11 cellular contexts compared by ENCODE assay signal in the genomic region with DNA sequence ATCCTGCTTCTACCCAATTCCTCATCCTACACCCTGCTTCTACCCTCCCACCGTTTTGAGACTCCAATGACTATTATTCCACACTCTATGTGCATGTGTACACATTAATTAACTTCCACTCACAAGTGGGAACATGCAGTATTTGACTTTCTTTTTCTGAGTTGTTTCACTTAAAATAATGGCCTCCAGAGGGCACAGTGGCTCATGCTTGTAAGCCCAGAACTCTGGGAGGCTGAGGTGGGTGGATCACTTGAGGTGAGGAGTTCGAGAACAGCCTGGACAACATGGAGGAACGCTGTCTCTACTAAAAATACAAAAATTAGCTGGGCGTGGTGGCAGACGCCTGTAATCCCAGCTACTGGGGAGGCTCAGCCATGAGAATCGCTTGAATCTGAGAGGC.
DNase-seq lines count a peak whose midpoint lies in the region; ATAC-seq and TF ChIP-seq lines count a peak whose summit lies in the region.
"Had no signal": no experiment of that assay in that cellular context is flagged by ENCODE, and none has a peak within 500 bp of the region (broad histone marks: within the 10 kb centered on the region; RNA-seq: fewer than 3 reads in every experiment).

No MANE protein-coding gene starts in this region.

- H2AK5ac ChIP-seq in mesendoderm (ENCODE audit: low read length) = no peak overlapping the region

- H3K4me3 ChIP-seq in SK-N-SH (ENCODE audit: low read depth in 2 of 2, low read length in 1 of 2) (no peak overlapping the region), mesendoderm (ENCODE audit: low read length) (no peak overlapping the region)
- H3K4me3 ChIP-seq: MG63 had no signal

- CTCF ChIA-PET in SK-N-SH (lab: Yijun Ruan, JAX) = no interaction called here

- no peak overlapping the region for H3K9ac ChIP-seq in SK-N-SH
- H3K9ac ChIP-seq in mesendoderm (ENCODE audit: low read length) = no peak overlapping the region

- TF ChIP-seq CTCF in SK-N-SH (IDR thresholded peaks at IDR 0.05) = peak; percentile 42

- no peak overlapping the region for H2BK15ac ChIP-seq in mesendoderm (replicated peaks; ENCODE audit: low read depth)

- H3K23ac ChIP-seq in mesendoderm (ENCODE audit: low read length) = no peak overlapping the region

- no peak overlapping the region for H2BK120ac ChIP-seq in mesendoderm (ENCODE audit: low read depth, low read length)

- H3K79me1 ChIP-seq in mesendoderm (ENCODE audit: low read length) = no peaks in the 10 kb centered on the region

- TF ChIP-seq EP300 in SK-N-SH (IDR thresholded peaks at IDR 0.05; ENCODE audit: borderline replicate concordance in 1 of 2, low read depth in 1 of 2, low read length in 1 of 2) = no peak

- H3K27ac ChIP-seq in SK-N-SH (ENCODE audit: low read depth in 2 of 2, low read length in 1 of 2) (no peak overlapping the region), mesendoderm (ENCODE audit: low read depth, low read length) (no peak overlapping the region)

- DNase-seq in SK-N-SH (no peak), KG1 (lab: John Stamatoyannopoulos, UW) (peak; percentile 2), mesendoderm (peak; percentile 38), Ammon's horn (ENCODE audit: low spot score) (no peak), D341Med (ENCODE audit: low spot score) (no peak), NCI-H128 (lab: John Stamatoyannopoulos, UW; ENCODE audit: unreplicated experiment) (no peak)
- DNase-seq in activated CD4-positive, alpha-beta T cell treated with anti-CD3 and anti-CD28 coated beads, Interleukin-2, amount 50 U/mL, for 48 hours = peak; percentile 1 to 7
- DNase-seq: activated B cell treated with CpG ODN at 0.5 μM for 24 hours, MG63 had no signal

- H3K4ac ChIP-seq in mesendoderm (ENCODE audit: low read depth, low read length) = no peak overlapping the region

- no peaks in the 10 kb centered on the region for H3K9me2 ChIP-seq in SK-N-SH

- POLR2A ChIA-PET in SK-N-SH (lab: Yijun Ruan, JAX) = no interaction called here

- H4K20me1 ChIP-seq in SK-N-SH (ENCODE audit: insufficient read depth) = no peaks in the 10 kb centered on the region

- no peak overlapping the region for H3K18ac ChIP-seq in mesendoderm (ENCODE audit: low read length)

- H3K27me3 ChIP-seq in SK-N-SH (ENCODE audit: insufficient read depth) (no peaks in the 10 kb centered on the region), mesendoderm (ENCODE audit: insufficient read depth, low read length, poor library complexity) (no peaks in the 10 kb centered on the region)
- H3K27me3 ChIP-seq: MG63 had no signal

- no peak overlapping the region for H2BK5ac ChIP-seq in mesendoderm (ENCODE audit: low read length)

- 92% methylated on average over 6 of the region's 6 CpGs for WGBS in SK-N-SH (ENCODE audit: low lambda C conversion rate)
- no CpG with 5 or more reads among the region's 6 CpGs for WGBS in mesendoderm (ENCODE audit: extremely low coverage, insufficient coverage, low lambda C conversion rate)

- no peak overlapping the region for H3K56ac ChIP-seq in mesendoderm (ENCODE audit: low read length)

- peaks cover 0 to 15% of the 10 kb centered on the region in 2 experiments; a peak in 1 of 4 replicates for H3K4me1 ChIP-seq in SK-N-SH (ENCODE audit: control insufficient read depth in 1 of 2, insufficient read depth in 2 of 2, low read depth in 1 of 2, low read length in 1 of 2)
- no peaks in the 10 kb centered on the region for H3K4me1 ChIP-seq in mesendoderm (ENCODE audit: control insufficient read depth, low read depth, low read length)

- H3F3A ChIP-seq in SK-N-SH (replicated peaks; ENCODE audit: insufficient read depth) = peaks cover 1% of the 10 kb centered on the region

- no peak for ATAC-seq in SK-N-SH treated with all-trans-retinoic acid at 6 μM for 48 hours
- ATAC-seq: activated naive CD4-positive, alpha-beta T cell treated with anti-CD3 and anti-CD28 coated beads, Interleukin-2, amount 50 U/mL, for 72 hours had no signal

- no peaks in the 10 kb centered on the region for H3K9me3 ChIP-seq in SK-N-SH
- H3K9me3 ChIP-seq: MG63 had no signal

- no peak overlapping the region for H3K4me2 ChIP-seq in SK-N-SH
- no peak overlapping the region for H3K4me2 ChIP-seq in mesendoderm (ENCODE audit: low read length)

- peak; percentile 22 for TF ChIP-seq RAD21 in SK-N-SH (IDR thresholded peaks at IDR 0.05; ENCODE audit: low read length)

- no peak overlapping the region for H2AFZ ChIP-seq in SK-N-SH (ENCODE audit: low read depth)

- H3K36me3 ChIP-seq in SK-N-SH (replicated peaks in 1 of 2; ENCODE audit: control insufficient read depth in 1 of 2, insufficient read depth in 2 of 2, low read length in 1 of 2) (peaks cover 0 to 45% of the 10 kb centered on the region in 2 experiments), mesendoderm (ENCODE audit: control insufficient read depth, insufficient read depth, low read length) (no peaks in the 10 kb centered on the region)
- H3K36me3 ChIP-seq: MG63 had no signal

- no peak overlapping the region for H4K5ac ChIP-seq in mesendoderm (ENCODE audit: low read length)

- no peak overlapping the region for H4K8ac ChIP-seq in mesendoderm (ENCODE audit: low read depth, low read length)

- H3K79me2 ChIP-seq in SK-N-SH (ENCODE audit: insufficient read depth) = no peaks in the 10 kb centered on the region
- no peaks in the 10 kb centered on the region for H3K79me2 ChIP-seq in mesendoderm (ENCODE audit: control insufficient read depth, insufficient read depth, low read length)

TF ChIP-seq in SK-N-SH, 30 proteins besides CTCF, POLR2A, EP300 and RAD21:
- TF ChIP-seq TEAD4 (IDR thresholded peaks at IDR 0.05; ENCODE audit: borderline replicate concordance, insufficient read depth) (no peak), SMC3 (IDR thresholded peaks at IDR 0.05; ENCODE audit: low read depth, low read length) (peak; percentile 3; the same call in 1 of the 2 replicates)
TF ChIP-seq in SK-N-SH: peak in this region for 1.

TF ChIP-seq in SK-N-SH treated with all-trans-retinoic acid at 6 μM for 48 hours, 23 proteins besides CTCF, POLR2A, EP300 and RAD21:
- TF ChIP-seq GLIS3 (CRISPR knock-in tag; IDR thresholded peaks at IDR 0.05) (no peak), ZNF70 (CRISPR knock-in tag; IDR thresholded peaks at IDR 0.05) (no peak), ZFP30 (CRISPR knock-in tag; IDR thresholded peaks at IDR 0.05) (no peak), BACH2 (CRISPR knock-in tag; IDR thresholded peaks at IDR 0.05; ENCODE audit: borderline replicate concordance) (no peak), TOX (CRISPR knock-in tag; IDR thresholded peaks at IDR 0.05; ENCODE audit: borderline replicate concordance) (no peak), CSDC2 (CRISPR knock-in tag; IDR thresholded peaks at IDR 0.05) (no peak), ESRRG (CRISPR knock-in tag; IDR thresholded peaks at IDR 0.05) (no peak)
- TF ChIP-seq, protein P1, sequence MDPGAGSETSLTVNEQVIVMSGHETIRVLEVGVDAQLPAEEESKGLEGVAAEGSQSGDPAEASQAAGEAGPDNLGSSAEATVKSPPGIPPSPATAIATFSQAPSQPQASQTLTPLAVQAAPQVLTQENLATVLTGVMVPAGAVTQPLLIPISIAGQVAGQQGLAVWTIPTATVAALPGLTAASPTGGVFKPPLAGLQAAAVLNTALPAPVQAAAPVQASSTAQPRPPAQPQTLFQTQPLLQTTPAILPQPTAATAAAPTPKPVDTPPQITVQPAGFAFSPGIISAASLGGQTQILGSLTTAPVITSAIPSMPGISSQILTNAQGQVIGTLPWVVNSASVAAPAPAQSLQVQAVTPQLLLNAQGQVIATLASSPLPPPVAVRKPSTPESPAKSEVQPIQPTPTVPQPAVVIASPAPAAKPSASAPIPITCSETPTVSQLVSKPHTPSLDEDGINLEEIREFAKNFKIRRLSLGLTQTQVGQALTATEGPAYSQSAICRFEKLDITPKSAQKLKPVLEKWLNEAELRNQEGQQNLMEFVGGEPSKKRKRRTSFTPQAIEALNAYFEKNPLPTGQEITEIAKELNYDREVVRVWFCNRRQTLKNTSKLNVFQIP (CRISPR knock-in tag; IDR thresholded peaks at IDR 0.05; ENCODE audit: borderline replicate concordance, low read depth) = no peak
- TF ChIP-seq, protein P2, sequence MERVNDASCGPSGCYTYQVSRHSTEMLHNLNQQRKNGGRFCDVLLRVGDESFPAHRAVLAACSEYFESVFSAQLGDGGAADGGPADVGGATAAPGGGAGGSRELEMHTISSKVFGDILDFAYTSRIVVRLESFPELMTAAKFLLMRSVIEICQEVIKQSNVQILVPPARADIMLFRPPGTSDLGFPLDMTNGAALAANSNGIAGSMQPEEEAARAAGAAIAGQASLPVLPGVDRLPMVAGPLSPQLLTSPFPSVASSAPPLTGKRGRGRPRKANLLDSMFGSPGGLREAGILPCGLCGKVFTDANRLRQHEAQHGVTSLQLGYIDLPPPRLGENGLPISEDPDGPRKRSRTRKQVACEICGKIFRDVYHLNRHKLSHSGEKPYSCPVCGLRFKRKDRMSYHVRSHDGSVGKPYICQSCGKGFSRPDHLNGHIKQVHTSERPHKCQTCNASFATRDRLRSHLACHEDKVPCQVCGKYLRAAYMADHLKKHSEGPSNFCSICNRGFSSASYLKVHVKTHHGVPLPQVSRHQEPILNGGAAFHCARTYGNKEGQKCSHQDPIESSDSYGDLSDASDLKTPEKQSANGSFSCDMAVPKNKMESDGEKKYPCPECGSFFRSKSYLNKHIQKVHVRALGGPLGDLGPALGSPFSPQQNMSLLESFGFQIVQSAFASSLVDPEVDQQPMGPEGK (CRISPR knock-in tag; IDR thresholded peaks at IDR 0.05; ENCODE audit: borderline replicate concordance) = no peak

Comparison
In these comparisons a context has a peak if more than half of its experiments do, and no peak if none do; other contexts are left out.
1. DNase-seq: peak in KG1 (single experiment), activated CD4-positive, alpha-beta T cell treated with anti-CD3 and anti-CD28 coated beads, Interleukin-2, amount 50 U/mL, for 48 hours (2 of 2) and mesendoderm (single experiment); none in SK-N-SH (single experiment), Ammon's horn (single experiment), D341Med (single experiment) and NCI-H128 (single experiment).